ENCODE assay signal across 14 cellular contexts in the genomic region with DNA sequence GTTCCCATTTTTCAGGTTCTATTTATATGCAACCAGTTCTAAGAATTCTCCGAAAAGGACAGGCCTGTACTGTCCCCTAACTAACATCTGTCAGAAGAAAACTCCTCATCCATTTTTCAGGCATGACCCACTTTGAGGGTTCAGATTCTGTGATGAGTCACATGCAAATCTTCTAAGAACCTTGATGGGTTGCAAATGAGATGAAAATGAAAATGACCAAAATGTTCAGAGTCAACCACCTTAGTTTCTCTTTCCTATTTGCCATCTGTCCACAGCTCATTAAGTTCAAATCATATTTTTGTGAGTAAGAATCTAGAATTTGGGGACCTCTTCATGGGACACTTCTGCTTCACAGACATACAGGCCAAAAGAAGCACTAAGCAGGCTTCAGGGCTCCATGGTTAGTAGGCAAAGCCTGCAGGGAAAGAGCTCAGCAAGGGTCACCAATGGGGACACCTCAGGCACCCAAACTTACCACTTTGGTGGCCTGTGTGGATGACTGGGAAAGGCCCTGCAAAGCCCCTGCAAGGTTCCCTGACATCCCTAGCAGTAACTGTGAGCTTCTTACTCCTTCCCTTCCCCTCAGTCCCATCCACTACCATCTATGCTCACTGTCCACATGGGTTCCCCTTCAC.
DNase-seq lines count a peak whose midpoint lies in the region; ATAC-seq, FAIRE-seq and TF ChIP-seq lines count a peak whose summit lies in the region.
"Had no signal": no experiment of that assay in that cellular context is flagged by ENCODE, and none has a peak within 500 bp of the region (broad histone marks: within the 10 kb centered on the region; RNA-seq: fewer than 3 reads in every experiment).

No MANE protein-coding gene starts in this region.

- no peaks in the 10 kb centered on the region for H3K27me3 ChIP-seq in GM23248 (replicated peaks; ENCODE audit: insufficient read depth)
- H3K27me3 ChIP-seq: SJSA1 had no signal

- H4K20me1 ChIP-seq in GM23248 (ENCODE audit: insufficient read depth): no peaks in the 10 kb centered on the region

- H3K27ac ChIP-seq in GM23248: no peak overlapping the region
- H3K27ac ChIP-seq: SJSA1 had no signal

- ATAC-seq in GM19324 (IDR thresholded peaks at IDR 0.05; ENCODE audit: low FRiP score, unreplicated experiment) (peak; percentile 74), HG02885 (IDR thresholded peaks at IDR 0.05; ENCODE audit: poor library complexity, unreplicated experiment) (peak; percentile 82)
- ATAC-seq: sciatic nerve had no signal

- H3K9me3 ChIP-seq in GM23248 (ENCODE audit: low read depth): no peaks in the 10 kb centered on the region
- H3K9me3 ChIP-seq: SJSA1 had no signal

- H3F3A ChIP-seq in GM23248 (ENCODE audit: insufficient read depth): peaks cover 7% of the 10 kb centered on the region; the same call in 1 of the 2 replicates

- H3K4me1 ChIP-seq in GM23248 (ENCODE audit: insufficient read depth): peaks cover 6% of the 10 kb centered on the region

- no peak for TF ChIP-seq POLR2A in GM12891 (IDR thresholded peaks at IDR 0.05; ENCODE audit: low read depth, low read length)

- H3K4me2 ChIP-seq in GM23248 (ENCODE audit: unreplicated experiment): no peak overlapping the region

- H2AFZ ChIP-seq in GM23248: no peak overlapping the region

- 98 to 100% methylated on average over 1 of the region's 1 CpG for WGBS in GM23248 (ENCODE audit: low coverage in 1 of 2, low lambda C conversion rate in 2 of 2, missing lambda C conversion rate in 2 of 2), 2 experiments

- peak; percentile 82 for FAIRE-seq in GM12891 (lab: Jason Lieb, UNC)
- FAIRE-seq: endometrium had no signal

- no peak overlapping the region for H3K9ac ChIP-seq in GM23248

- in situ Hi-C loops in GM23248 (cut with MboI): no loop called here

- no peaks in the 10 kb centered on the region for H3K9me2 ChIP-seq in GM23248 (ENCODE audit: insufficient read depth)

- H3K36me3 ChIP-seq in GM23248 (ENCODE audit: low read depth): no peaks in the 10 kb centered on the region
- H3K36me3 ChIP-seq: SJSA1 had no signal

- no peaks in the 10 kb centered on the region for H3K79me2 ChIP-seq in GM23248 (ENCODE audit: insufficient read depth)

- DNase-seq in GM12891 (ENCODE audit: insufficient read length, low spot score) (no peak), NCI-H526 (lab: John Stamatoyannopoulos, UW) (peak; percentile 43 to 67), midbrain (lab: John Stamatoyannopoulos, UW) (no peak), NCI-H2227 treated with DMSO at 0.1 percent for 48 hours (lab: John Stamatoyannopoulos, UW) (no peak), GM23248 (no peak), NCI-H2107 (lab: John Stamatoyannopoulos, UW) (no peak)
- DNase-seq: activated gamma-delta T cell; CD4-positive, alpha-beta memory T cell; H7 had no signal

- H3K4me3 ChIP-seq in GM23248: no peak overlapping the region
- H3K4me3 ChIP-seq: SJSA1 had no signal

TF ChIP-seq in GM12891, 5 proteins besides CTCF, POLR2A, EP300 and RAD21:
- no peak for TF ChIP-seq TAF1 (IDR thresholded peaks at IDR 0.05; ENCODE audit: low read depth, low read length)
- peak; percentile 71; the same call in 1 of the 2 replicates for TF ChIP-seq POU2F2 (IDR thresholded peaks at IDR 0.05; ENCODE audit: low read depth, low read length)
TF ChIP-seq in GM12891: peak in this region for 1.

Comparison
In these comparisons a context has a peak if more than half of its experiments do, and no peak if none do; other contexts are left out.
1. DNase-seq: peak in NCI-H526 (2 of 2); none in GM12891 (single experiment), midbrain (single experiment), NCI-H2227 treated with DMSO at 0.1 percent for 48 hours (single experiment), GM23248 (single experiment) and NCI-H2107 (single experiment).